ENCODE assay signal across 21 cellular contexts in genomic region chr10:124007773-124008145, GRCh38.
"Had no signal": no experiment of that assay in that cellular context is flagged by ENCODE, and none has a peak within 500 bp of the region (broad histone marks: within the 10 kb centered on the region; RNA-seq: fewer than 3 reads in every experiment).

No MANE protein-coding gene starts in this region.

- H3K36me3 Mint-ChIP-seq: activated naive CD8-positive, alpha-beta T cell treated with anti-CD3 and anti-CD28 coated beads, Interleukin-2, amount 10 ng/mL, durations not matched to agents 7 days and 5 days had no signal

- H3K27ac ChIP-seq: parathyroid adenoma, tibial artery had no signal

- H3K4me3 ChIP-seq: tibial artery had no signal

- H3K9me3 Mint-ChIP-seq: activated B cell treated with CpG ODN at 0.5 μM for 24 hours; activated naive CD4-positive, alpha-beta T cell treated with anti-CD3 and anti-CD28 coated beads for 36 hours; activated naive CD8-positive, alpha-beta T cell treated with anti-CD3 and anti-CD28 coated beads, Interleukin-2, amount 10 ng/mL, durations not matched to agents 7 days and 5 days; activated T-cell treated with anti-CD3 and anti-CD28 coated beads, Interleukin-2, amount 50 U/mL, for 4 hours; activated T-helper 2 cell treated with anti-CD3 and anti-CD28 coated beads, Interferon-gamma antibody, Interleukin-2, Interleukin-4, amounts not matched to agents 10 μg/mL and 5 μg/mL and 100 μg/mL, durations not matched to agents 14 hours and 24 hours and 36 hours had no signal

- H3K4me1 Mint-ChIP-seq: activated B cell treated with CpG ODN at 0.5 μM for 24 hours; activated CD4-positive, alpha-beta T cell treated with anti-CD3 and anti-CD28 coated beads for 36 hours; activated naive CD8-positive, alpha-beta T cell treated with anti-CD3 and anti-CD28 coated beads, Interleukin-2, amount 10 ng/mL, durations not matched to agents 7 days and 5 days had no signal

- H3K27me3 ChIP-seq: tibial artery had no signal

- H3K9me3 ChIP-seq: tibial artery had no signal

- DNase-seq: activated B cell treated with CpG ODN at 0.5 μM for 24 hours; activated CD4-positive, alpha-beta T cell treated with anti-CD3 and anti-CD28 coated beads for 36 hours; activated CD4-positive, alpha-beta T cell treated with anti-CD3 and anti-CD28 coated beads, Interleukin-2, amount 50 U/mL, for 4 hours; activated CD8-positive, alpha-beta memory T cell treated with anti-CD3 and anti-CD28 coated beads for 24 hours; activated CD8-positive, alpha-beta memory T cell treated with anti-CD3 and anti-CD28 coated beads, Interleukin-2, amount 50 U/mL, for 4 hours; activated naive CD4-positive, alpha-beta T cell treated with anti-CD3 and anti-CD28 coated beads for 36 hours; activated naive CD8-positive, alpha-beta T cell treated with anti-CD3 and anti-CD28 coated beads, Interleukin-2, amount 10 ng/mL, durations not matched to agents 7 days and 5 days; activated T-cell treated with anti-CD3 and anti-CD28 coated beads, Interleukin-2, amount 50 U/mL, for 4 hours; amniotic stem cell; cerebellar nuclear complex; cortex of kidney; foreskin fibroblast; hippocampal formation; nephron progenitor cell; stimulated activated CD4-positive, alpha-beta T cell treated with anti-CD3 and anti-CD28 coated beads, Interleukin-4, amount 100 ng/mL, for 1 hour; stimulated activated naive CD4-positive, alpha-beta T cell; T1000 had no signal

- H3K27me3 Mint-ChIP-seq: activated B cell treated with CpG ODN at 0.5 μM for 24 hours; activated CD4-positive, alpha-beta T cell treated with anti-CD3 and anti-CD28 coated beads for 36 hours had no signal

- H3K27ac Mint-ChIP-seq: activated B cell treated with CpG ODN at 0.5 μM for 24 hours; activated CD4-positive, alpha-beta T cell treated with anti-CD3 and anti-CD28 coated beads for 36 hours; activated naive CD4-positive, alpha-beta T cell treated with anti-CD3 and anti-CD28 coated beads for 36 hours; activated naive CD8-positive, alpha-beta T cell treated with anti-CD3 and anti-CD28 coated beads, Interleukin-2, amount 10 ng/mL, durations not matched to agents 7 days and 5 days; activated T-helper 2 cell treated with anti-CD3 and anti-CD28 coated beads, Interferon-gamma antibody, Interleukin-2, Interleukin-4, amounts not matched to agents 10 μg/mL and 5 μg/mL and 100 μg/mL, durations not matched to agents 14 hours and 24 hours and 36 hours; nephron progenitor cell; T-helper 1 cell treated with Interleukin-12 subunit alpha and Interleukin-12 subunit beta and Interleukin-4 antibody, amounts not matched to agents 30 μg/mL and 1 μg/mL, for 36 hours had no signal

- H3K4me3 Mint-ChIP-seq: activated B cell treated with CpG ODN at 0.5 μM for 24 hours; activated CD4-positive, alpha-beta T cell treated with anti-CD3 and anti-CD28 coated beads for 36 hours; activated naive CD4-positive, alpha-beta T cell treated with anti-CD3 and anti-CD28 coated beads for 36 hours; activated naive CD8-positive, alpha-beta T cell treated with anti-CD3 and anti-CD28 coated beads, Interleukin-2, amount 10 ng/mL, durations not matched to agents 7 days and 5 days; activated T-cell treated with anti-CD3 and anti-CD28 coated beads, Interleukin-2, amount 50 U/mL, for 4 hours; T-helper 1 cell treated with Interleukin-12 subunit alpha and Interleukin-12 subunit beta and Interleukin-4 antibody, amounts not matched to agents 30 μg/mL and 1 μg/mL, for 36 hours had no signal

- ATAC-seq: activated CD4-positive, alpha-beta T cell treated with anti-CD3 and anti-CD28 coated beads for 36 hours; activated T-cell treated with anti-CD3 and anti-CD28 coated beads, Interleukin-2, amount 50 U/mL, for 4 hours had no signal
